ENCODE assay signal across 9 cellular contexts in genomic region chr13:66665991-66666390, GRCh38.
DNase-seq lines count a peak whose midpoint lies in the region; ATAC-seq and TF ChIP-seq lines count a peak whose summit lies in the region.
"Had no signal": no experiment of that assay in that cellular context is flagged by ENCODE, and none has a peak within 500 bp of the region (broad histone marks: within the 10 kb centered on the region; RNA-seq: fewer than 3 reads in every experiment).

No MANE protein-coding gene starts in this region.

- no peak overlapping the region for H3K4me3 Mint-ChIP-seq in MCF 10A (ENCODE audit: unreplicated experiment)

- DNase-seq in DMS 273 (lab: John Stamatoyannopoulos, UW; ENCODE audit: unreplicated experiment) (peak; percentile 88), NCI-H2107 (lab: John Stamatoyannopoulos, UW) (peak; percentile 7), MCF 10A (ENCODE audit: unreplicated experiment) (peak; percentile 42), mesendoderm (peak; percentile 74), NCI-H526 treated with DMSO at 0.1 percent for 48 hours (lab: John Stamatoyannopoulos, UW) (no peak)
- DNase-seq in stimulated activated CD4-positive, alpha-beta T cell treated with anti-CD3 and anti-CD28 coated beads, Interleukin-15, amount 100 ng/mL, for 24 hours: no peak

- no peaks in the 10 kb centered on the region for H3K27me3 Mint-ChIP-seq in MCF 10A (ENCODE audit: insufficient read depth, unreplicated experiment)

- WGBS in mesendoderm (ENCODE audit: extremely low coverage, insufficient coverage, low lambda C conversion rate): no CpG with 5 or more reads among the region's 5 CpGs

- no peaks in the 10 kb centered on the region for H3K36me3 Mint-ChIP-seq in MCF 10A (ENCODE audit: insufficient read depth, unreplicated experiment)

- no peak overlapping the region for H3K56ac ChIP-seq in mesendoderm (ENCODE audit: low read length)

- POLR2A ChIA-PET in MCF 10A (lab: Yijun Ruan, JAX): interaction anchor here (0.5 kb wide), 1 partner anchor 26 kb away, joined by 3 read pairs; no protein-coding TSS in a partner anchor

- H3K18ac ChIP-seq in mesendoderm (ENCODE audit: low read length): no peak overlapping the region

- ATAC-seq in HG03045 (IDR thresholded peaks at IDR 0.05; ENCODE audit: unreplicated experiment) (no peak), GM18858 (IDR thresholded peaks at IDR 0.05; ENCODE audit: unreplicated experiment) (no peak)

- no peak overlapping the region for H2BK120ac ChIP-seq in mesendoderm (ENCODE audit: low read depth, low read length)

- no peaks in the 10 kb centered on the region for H3K4me1 Mint-ChIP-seq in MCF 10A (ENCODE audit: insufficient read depth, unreplicated experiment)

- H3K4me1 ChIP-seq in mesendoderm (ENCODE audit: control insufficient read depth, low read depth, low read length): no peaks in the 10 kb centered on the region

- no peak overlapping the region for H3K27ac ChIP-seq in mesendoderm (ENCODE audit: low read depth, low read length)

- H3K79me1 ChIP-seq in mesendoderm (ENCODE audit: low read length): no peaks in the 10 kb centered on the region

- H3K27me3 ChIP-seq in mesendoderm (ENCODE audit: insufficient read depth, low read length, poor library complexity): no peaks in the 10 kb centered on the region

- no peak overlapping the region for H4K8ac ChIP-seq in mesendoderm (ENCODE audit: low read depth, low read length)

- no peak overlapping the region for H3K27ac Mint-ChIP-seq in MCF 10A (ENCODE audit: low read depth, unreplicated experiment)
- H3K27ac Mint-ChIP-seq: activated T-helper 2 cell treated with anti-CD3 and anti-CD28 coated beads, Interferon-gamma antibody, Interleukin-2, Interleukin-4, amounts not matched to agents 10 μg/mL and 5 μg/mL and 100 μg/mL, durations not matched to agents 14 hours and 24 hours and 36 hours had no signal

- no peak for TF ChIP-seq CTCF in MCF 10A (IDR thresholded peaks at IDR 0.05; ENCODE audit: unreplicated experiment)

- peaks cover 2% of the 10 kb centered on the region for H3K9me3 Mint-ChIP-seq in MCF 10A (ENCODE audit: unreplicated experiment)
- H3K9me3 Mint-ChIP-seq: activated T-helper 2 cell treated with anti-CD3 and anti-CD28 coated beads, Interferon-gamma antibody, Interleukin-2, Interleukin-4, amounts not matched to agents 10 μg/mL and 5 μg/mL and 100 μg/mL, durations not matched to agents 14 hours and 24 hours and 36 hours had no signal

- intact Hi-C loops in MCF 10A (cut with micrococcal nuclease): no loop called here

- H2BK15ac ChIP-seq in mesendoderm (replicated peaks; ENCODE audit: low read depth): no peak overlapping the region

- H3K4ac ChIP-seq in mesendoderm (ENCODE audit: low read depth, low read length): no peak overlapping the region

- H3K23ac ChIP-seq in mesendoderm (ENCODE audit: low read length): no peak overlapping the region

- no peak overlapping the region for H3K4me3 ChIP-seq in mesendoderm (ENCODE audit: low read length)

- H2BK5ac ChIP-seq in mesendoderm (ENCODE audit: low read length): no peak overlapping the region

- H3K79me2 ChIP-seq in mesendoderm (ENCODE audit: control insufficient read depth, insufficient read depth, low read length): no peaks in the 10 kb centered on the region

- no peak overlapping the region for H4K5ac ChIP-seq in mesendoderm (ENCODE audit: low read length)

- CTCF ChIA-PET in MCF 10A (lab: Yijun Ruan, JAX): no interaction called here

- H2AK5ac ChIP-seq in mesendoderm (ENCODE audit: low read length): no peak overlapping the region

- BruUV-seq in MCF 10A (replicated peaks; lab: Mats Ljungman, UMichigan): no TSS peak

- H3K4me2 ChIP-seq in mesendoderm (ENCODE audit: low read length): no peak overlapping the region

- no peaks in the 10 kb centered on the region for H3K36me3 ChIP-seq in mesendoderm (ENCODE audit: control insufficient read depth, insufficient read depth, low read length)

- H3K9ac ChIP-seq in mesendoderm (ENCODE audit: low read length): no peak overlapping the region

Comparison
In these comparisons a context has a peak if more than half of its experiments do, and no peak if none do; other contexts are left out.
1. DNase-seq: peak in DMS 273 (single experiment), NCI-H2107 (single experiment), MCF 10A (single experiment) and mesendoderm (single experiment); none in stimulated activated CD4-positive, alpha-beta T cell treated with anti-CD3 and anti-CD28 coated beads, Interleukin-15, amount 100 ng/mL, for 24 hours (single experiment) and NCI-H526 treated with DMSO at 0.1 percent for 48 hours (single experiment).